9 cellular contexts compared by ENCODE assay signal in the genomic region with DNA sequence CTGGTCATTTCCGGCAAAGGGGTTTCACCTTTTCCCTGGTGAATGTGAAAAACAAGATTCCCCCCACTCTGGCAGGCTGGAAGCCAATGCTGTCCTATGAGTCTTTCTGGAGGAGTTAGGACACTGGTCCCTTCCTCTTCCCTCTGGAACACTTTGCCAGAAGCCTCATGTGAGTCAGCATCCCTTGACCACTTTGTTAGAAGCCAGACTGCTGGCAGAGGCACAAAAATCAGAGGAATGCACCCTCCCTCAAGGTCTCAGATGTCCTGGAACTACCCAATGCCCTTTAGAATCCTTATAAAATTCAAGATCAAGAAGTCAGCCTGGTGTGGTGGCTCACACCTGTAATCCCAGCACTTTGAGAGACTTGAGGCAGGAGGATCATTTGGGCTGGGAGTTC. TPM values are rescaled to one million over a fixed set of nuclear protein-coding genes. Genes with fewer than 3 reads are reported as not detected.
DNase-seq lines count a peak whose midpoint lies in the region; ATAC-seq and TF ChIP-seq lines count a peak whose summit lies in the region.
"Had no signal": no experiment of that assay in that cellular context is flagged by ENCODE, and none has a peak within 500 bp of the region (broad histone marks: within the 10 kb centered on the region; RNA-seq: fewer than 3 reads in every experiment).

No MANE protein-coding gene starts in this region.

- H3K4me1 ChIP-seq in adipocyte (ENCODE audit: control insufficient read depth, insufficient read depth, low read length) (peaks cover 59% of the 10 kb centered on the region), heart right ventricle (peaks cover 8 to 61% (median 50%) of the 10 kb centered on the region in 9 donors)

- peak overlapping the region; percentile 77 for H3K9ac ChIP-seq in adipocyte (ENCODE audit: low read length)

- H3K4me3 ChIP-seq in adipocyte (ENCODE audit: low read length) (peak overlapping the region; percentile 44), heart right ventricle (no peak overlapping the region)

- no peak for TF ChIP-seq CTCF in heart right ventricle (IDR thresholded peaks at IDR 0.05)

- H3K27me3 ChIP-seq in adipocyte (replicated peaks; ENCODE audit: control insufficient read depth, insufficient read depth, low read length) (no peaks in the 10 kb centered on the region), heart right ventricle (no peaks in the 10 kb centered on the region)

- intact Hi-C loops in heart right ventricle (cut with DNase I) = loop anchor here in 2 of 10 donors (2.0 kb wide), 1 partner anchor 18 kb away; no protein-coding TSS in a partner anchor
- intact Hi-C loops in sciatic nerve (cut with DNase I) = loop anchor here (5.0 kb wide), 1 partner anchor 1632 kb away; no protein-coding TSS in a partner anchor

- H3K27ac ChIP-seq in heart right ventricle = peak overlapping the region in 9 of 10 donors; percentile 55 to 76 (median 73)

- ATAC-seq in heart right ventricle (peak; percentile 86 to 98 (median 89)), sciatic nerve (peak; percentile 58), GM21619 (IDR thresholded peaks at IDR 0.05; ENCODE audit: unreplicated experiment) (no peak)

- 21 to 22% methylated on average over 1 of the region's 1 CpG for WGBS in heart right ventricle, 2 donors

- DNase-seq in EL = peak; percentile 98
- DNase-seq in adipocyte (ENCODE audit: low read depth) = peak; percentile 96
- peak; percentile 29 to 86 for DNase-seq in heart right ventricle
- DNase-seq in sciatic nerve (ENCODE audit: low spot score) = peak; percentile 64
- DNase-seq in NCI-H2081 (lab: John Stamatoyannopoulos, UW) = no peak
- no peak for DNase-seq in NCI-H1694 (lab: John Stamatoyannopoulos, UW)
- DNase-seq in COLO668 (lab: John Stamatoyannopoulos, UW; ENCODE audit: unreplicated experiment) = no peak

- H3K9me3 ChIP-seq in adipocyte (ENCODE audit: control insufficient read depth, low read length) (no peaks in the 10 kb centered on the region), heart right ventricle (no peaks in the 10 kb centered on the region)

- H3K36me3 ChIP-seq in adipocyte (ENCODE audit: control insufficient read depth, insufficient read depth, low read length, severe bottlenecking) (peaks cover 23% of the 10 kb centered on the region), heart right ventricle (peaks cover 0 to 38% (median 2%) of the 10 kb centered on the region in 9 donors)

RNA-seq across cellular contexts. Expression of gene ITGB5, which starts 26.6 kb away (rescaled TPM):
- total RNA-seq in heart right ventricle = 100 to 1,000 TPM in 6 of 10 donors, 10 to 100 TPM in 4; 72.2 to 154 (median 108) TPM
- polyA plus RNA-seq in heart right ventricle = 100 to 1,000 TPM in 1 of 2 donors, 10 to 100 TPM in 1; 18.5 to 145 TPM
- total RNA-seq in sciatic nerve = 138 TPM
- total RNA-seq: OCI-LY7 had no signal

Comparison
In these comparisons a context has a peak if more than half of its experiments do, and no peak if none do; other contexts are left out.
1. DNase-seq: peak in EL (single experiment), adipocyte (single experiment), heart right ventricle (2 of 2) and sciatic nerve (single experiment); none in NCI-H2081 (0 of 2), NCI-H1694 (single experiment) and COLO668 (single experiment).